ENCODE assay signal across 8 cellular contexts in the genomic region with DNA sequence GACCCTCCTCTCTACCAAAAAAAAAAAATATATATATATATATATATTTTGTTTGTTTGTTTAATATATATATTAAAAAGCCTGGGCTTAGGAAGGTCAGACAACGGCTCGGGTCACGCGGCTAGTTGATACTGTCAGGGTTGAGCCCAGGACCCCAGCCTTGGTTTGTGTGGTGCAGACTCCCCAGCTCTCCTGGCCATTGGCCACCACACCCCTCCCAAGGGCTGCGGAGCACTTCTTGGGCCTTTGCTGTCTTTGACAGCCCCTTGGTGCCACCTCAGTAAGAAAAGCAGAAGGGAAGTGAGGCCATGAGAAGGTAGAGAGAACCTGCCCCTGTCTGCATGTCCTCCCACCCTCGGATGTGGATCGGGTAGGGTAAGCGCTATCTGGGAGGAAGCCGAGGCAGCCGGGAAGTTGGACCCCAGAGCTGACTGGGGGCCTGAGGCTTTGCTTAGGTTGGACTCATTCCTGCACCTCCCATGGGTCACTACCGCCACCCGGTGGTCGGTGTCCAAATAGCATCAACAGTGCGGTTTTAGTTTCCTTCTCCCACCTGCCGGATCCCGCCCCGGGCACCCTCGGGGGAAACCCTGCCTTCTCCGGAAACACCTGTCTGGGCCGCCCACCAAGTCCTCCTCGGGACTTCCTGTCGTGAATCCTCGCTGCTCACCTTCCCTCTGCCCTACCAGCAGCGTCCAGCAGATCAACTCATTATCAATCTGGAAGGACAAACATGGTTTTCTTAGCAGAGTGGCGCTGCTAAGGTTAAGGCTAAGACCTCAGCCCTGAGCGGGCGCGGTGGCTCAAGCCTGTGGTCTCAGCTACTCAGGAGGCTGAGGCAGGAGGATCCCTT. TPM values are rescaled to one million over a fixed set of nuclear protein-coding genes. Genes with fewer than 3 reads are reported as not detected.
DNase-seq lines count a peak whose midpoint lies in the region; ATAC-seq and TF ChIP-seq lines count a peak whose summit lies in the region.

No MANE protein-coding gene starts in this region.

- H3K9ac ChIP-seq in mucosa of stomach (ENCODE audit: low read length) = peak overlapping the region; percentile 77

- no peaks in the 10 kb centered on the region for H3K4me1 ChIP-seq in mucosa of stomach (ENCODE audit: control insufficient read depth, insufficient read depth, low read length)

- peak overlapping the region; percentile 54 for H3K4me3 ChIP-seq in epithelial cell of proximal tubule (ENCODE audit: low read depth, low read length)
- H3K4me3 ChIP-seq in mucosa of stomach (ENCODE audit: low read length) = peak overlapping the region; percentile 49

- H3K27me3 ChIP-seq in mucosa of stomach (ENCODE audit: control insufficient read depth, insufficient read depth, low read length) = no peaks in the 10 kb centered on the region

- no peaks in the 10 kb centered on the region for H3K9me3 ChIP-seq in mucosa of stomach (ENCODE audit: control insufficient read depth, low read length)

- TF ChIP-seq CTCF in epithelial cell of proximal tubule (conservative IDR thresholded peaks at IDR 0.05; ENCODE audit: low read depth, low read length) = peak; percentile 93

- DNase-seq in DMS114 treated with DMSO at 0.1 percent for 48 hours (lab: John Stamatoyannopoulos, UW; ENCODE audit: unreplicated experiment) (peak; percentile 40), HT-29 (ENCODE audit: low spot score) (peak; percentile 96), NOMO-1 (lab: John Stamatoyannopoulos, UW; ENCODE audit: unreplicated experiment in 2 of 2) (peak; percentile 48 to 49), epithelial cell of proximal tubule (ENCODE audit: low read depth) (no peak)
- peak; percentile 79 for DNase-seq in activated CD8-positive, alpha-beta memory T cell treated with anti-CD3 and anti-CD28 coated beads, Interleukin-2, amount 50 U/mL, for 24 hours (ENCODE audit: extremely low read depth)
- peak; percentile 99 for DNase-seq in stimulated activated CD8-positive, alpha-beta memory T cell treated with anti-CD3 and anti-CD28 coated beads, Interleukin-4, amount 100 ng/mL, for 48 hours

- ATAC-seq in GM21381 (IDR thresholded peaks at IDR 0.05; ENCODE audit: unreplicated experiment) = peak; percentile 89

- H3K36me3 ChIP-seq in mucosa of stomach (ENCODE audit: control insufficient read depth, insufficient read depth, low read length) = no peaks in the 10 kb centered on the region

RNA-seq across cellular contexts. Expression of gene GNPAT, which starts 29.8 kb away (rescaled TPM):
- total RNA-seq in HT-29 (2014; rRNA removed; shearing (Covaris generic)) = 28.6 and 32.3 TPM in 2 replicates
- total RNA-seq in epithelial cell of proximal tubule = 35.5 and 46.3 TPM in 2 replicates

RNA-seq across cellular contexts. Expression of gene TRIM67, which starts 49.4 kb away (rescaled TPM):
- total RNA-seq in HT-29 (2014; rRNA removed; shearing (Covaris generic)) = 0.03 and 0.05 TPM in 2 replicates
- not detected in 2 replicates for total RNA-seq in epithelial cell of proximal tubule
